ENCODE assay signal across 23 cellular contexts in genomic region chr3:56957520-56957919, GRCh38.
DNase-seq lines count a peak whose midpoint lies in the region; ATAC-seq and TF ChIP-seq lines count a peak whose summit lies in the region.
"Had no signal": no experiment of that assay in that cellular context is flagged by ENCODE, and none has a peak within 500 bp of the region (broad histone marks: within the 10 kb centered on the region; RNA-seq: fewer than 3 reads in every experiment).

No MANE protein-coding gene starts in this region.

- H3K4me1 ChIP-seq in HEK293 (ENCODE audit: control insufficient read depth, insufficient read depth, low read length), result no peaks in the 10 kb centered on the region
- H3K4me1 ChIP-seq: BE2C, BLaER1 had no signal

- no peaks in the 10 kb centered on the region for H3K27me3 Mint-ChIP-seq in activated CD8-positive, alpha-beta memory T cell treated with anti-CD3 and anti-CD28 coated beads, Interleukin-2, amount 10 ng/mL, durations not matched to agents 7 days and 5 days
- no peaks in the 10 kb centered on the region; the same call in 1 of the 2 replicates for H3K27me3 Mint-ChIP-seq in WTC11 (ENCODE audit: low read depth)
- H3K27me3 Mint-ChIP-seq: CD4-positive, CD25-positive, alpha-beta regulatory T cell; CD8-positive, alpha-beta memory T cell had no signal

- TF ChIP-seq CTCF in HEK293 (tag by site-specific recombination; IDR thresholded peaks at IDR 0.05) (no peak), WTC11 (IDR thresholded peaks at IDR 0.05) (no peak)

- H3K36me3 Mint-ChIP-seq in activated CD8-positive, alpha-beta memory T cell treated with anti-CD3 and anti-CD28 coated beads, Interleukin-2, amount 10 ng/mL, durations not matched to agents 7 days and 5 days, result no peaks in the 10 kb centered on the region
- H3K36me3 Mint-ChIP-seq in WTC11, result no peaks in the 10 kb centered on the region
- H3K36me3 Mint-ChIP-seq: CD14-positive monocyte; CD4-positive, alpha-beta memory T cell; CD4-positive, CD25-positive, alpha-beta regulatory T cell had no signal

- CTCF ChIA-PET in activated CD8-positive, alpha-beta memory T cell treated with anti-CD3 and anti-CD28 coated beads, Interleukin-2, amount 10 ng/mL, durations not matched to agents 7 days and 5 days (lab: Charles Lee), result interaction anchor here (0.8 kb wide), 1 partner anchor 23 kb away, joined by 3 read pairs; no protein-coding TSS in a partner anchor
- CTCF ChIA-PET in HEK293 (lab: Yijun Ruan, JAX), result interaction anchor here (0.7 kb wide), 1 partner anchor 20 kb away, joined by 3 read pairs; no protein-coding TSS in a partner anchor
- CTCF ChIA-PET in WTC11 (lab: Charles Lee), result interaction anchor here (1.5 kb wide), 1 partner anchor 30 kb away, joined by 3 read pairs; no protein-coding TSS in a partner anchor

- DNase-seq in activated CD8-positive, alpha-beta memory T cell treated with anti-CD3 and anti-CD28 coated beads for 24 hours, result peak; percentile 15
- no peak for DNase-seq in activated CD8-positive, alpha-beta memory T cell treated with anti-CD3 and anti-CD28 coated beads, Interleukin-2, amount 10 ng/mL, durations not matched to agents 7 days and 5 days
- DNase-seq in WTC11 (ENCODE audit: low spot score) (no peak), OCI-M2 (lab: John Stamatoyannopoulos, UW; ENCODE audit: unreplicated experiment) (no peak)
- DNase-seq: 8988T; ACHN; BE2C; C1 segment of cervical spinal cord; CD4-positive, alpha-beta memory T cell; CD4-positive, CD25-positive, alpha-beta regulatory T cell; CD8-positive, alpha-beta memory T cell; COR-L47; DMS 273 treated with DMSO at 0.1 percent for 48 hours; DMS153; DMS53; DMS79; DND-41; EL; GDM1 had no signal

- POLR2A ChIA-PET in HEK293 (lab: Yijun Ruan, JAX) (no interaction called here), WTC11 (lab: Charles Lee) (no interaction called here)

- no peaks in the 10 kb centered on the region for H3K9me3 Mint-ChIP-seq in activated CD8-positive, alpha-beta memory T cell treated with anti-CD3 and anti-CD28 coated beads, Interleukin-2, amount 10 ng/mL, durations not matched to agents 7 days and 5 days (ENCODE audit: low read depth)
- no peaks in the 10 kb centered on the region for H3K9me3 Mint-ChIP-seq in WTC11
- H3K9me3 Mint-ChIP-seq: CD14-positive monocyte; CD4-positive, CD25-positive, alpha-beta regulatory T cell; CD8-positive, alpha-beta memory T cell had no signal

- no peak overlapping the region for H3K4me3 ChIP-seq in HEK293 (ENCODE audit: low read depth, low read length)
- H3K4me3 ChIP-seq: BLaER1, GM12878 had no signal

- no peaks in the 10 kb centered on the region for H3K36me3 ChIP-seq in HEK293 (ENCODE audit: control insufficient read depth in 2 of 2, insufficient read depth in 1 of 2, low read length in 2 of 2)
- H3K36me3 ChIP-seq: BE2C, BLaER1 had no signal

- H3K27ac Mint-ChIP-seq in activated CD8-positive, alpha-beta memory T cell treated with anti-CD3 and anti-CD28 coated beads, Interleukin-2, amount 10 ng/mL, durations not matched to agents 7 days and 5 days, result no peak overlapping the region
- H3K27ac Mint-ChIP-seq in WTC11, result 0 out of 2 replicates have a peak overlapping the region, but pooled peaks have one; percentile 54
- H3K27ac Mint-ChIP-seq: CD14-positive monocyte; CD4-positive, alpha-beta memory T cell; CD8-positive, alpha-beta memory T cell had no signal

- H3K9me3 ChIP-seq in HEK293 (ENCODE audit: control insufficient read depth, insufficient read depth, low read depth, low read length), result no peaks in the 10 kb centered on the region
- H3K9me3 ChIP-seq: BE2C, BLaER1 had no signal

- no peak for ATAC-seq in activated CD8-positive, alpha-beta memory T cell treated with anti-CD3 and anti-CD28 coated beads, Interleukin-2, amount 10 ng/mL, durations not matched to agents 7 days and 5 days
- ATAC-seq in WTC11, result no peak
- ATAC-seq: GM12878 had no signal

- peaks cover 9% of the 10 kb centered on the region for H3K4me1 Mint-ChIP-seq in activated CD8-positive, alpha-beta memory T cell treated with anti-CD3 and anti-CD28 coated beads, Interleukin-2, amount 10 ng/mL, durations not matched to agents 7 days and 5 days
- peaks cover 8% of the 10 kb centered on the region for H3K4me1 Mint-ChIP-seq in WTC11
- H3K4me1 Mint-ChIP-seq: CD14-positive monocyte had no signal

- no peak overlapping the region for H3K4me3 Mint-ChIP-seq in activated CD8-positive, alpha-beta memory T cell treated with anti-CD3 and anti-CD28 coated beads, Interleukin-2, amount 10 ng/mL, durations not matched to agents 7 days and 5 days
- no peak overlapping the region for H3K4me3 Mint-ChIP-seq in WTC11
- H3K4me3 Mint-ChIP-seq: CD14-positive monocyte; CD4-positive, alpha-beta memory T cell; CD4-positive, CD25-positive, alpha-beta regulatory T cell; CD8-positive, alpha-beta memory T cell had no signal

- no peak overlapping the region for H3K27ac ChIP-seq in HEK293 (ENCODE audit: extremely low read depth, low read depth, low read length)
- H3K27ac ChIP-seq: BLaER1 had no signal

TF ChIP-seq in HEK293, 187 proteins besides CTCF, POLR2A, EP300 and RAD21:
- TF ChIP-seq GLIS1 (tag by site-specific recombination; IDR thresholded peaks at IDR 0.05) (no peak), OVOL3 (tag by site-specific recombination; IDR thresholded peaks at IDR 0.05) (no peak), ZNF416 (tag by site-specific recombination; IDR thresholded peaks at IDR 0.05) (no peak), EGR2 (tag by site-specific recombination; IDR thresholded peaks at IDR 0.05; ENCODE audit: low read depth) (peak; percentile 35; the same call in 1 of the 2 replicates), ZFHX2 (tag by site-specific recombination; conservative IDR thresholded peaks at IDR 0.05) (peak; percentile 78), ZFP3 (tag by site-specific recombination; IDR thresholded peaks at IDR 0.05; ENCODE audit: low read depth) (peak; percentile 52; the same call in 1 of the 2 replicates)

TF ChIP-seq in WTC11, 78 proteins besides CTCF, POLR2A, EP300 and RAD21 (continues in another document):
- no peak for TF ChIP-seq JUN (CRISPR knock-in tag; IDR thresholded peaks at IDR 0.05)
- TF ChIP-seq E2F5 (CRISPR knock-in tag; IDR thresholded peaks at IDR 0.05), result no peak
- no peak for TF ChIP-seq NFE2L1 (CRISPR knock-in tag; IDR thresholded peaks at IDR 0.05)
- TF ChIP-seq AFF4 (CRISPR knock-in tag; IDR thresholded peaks at IDR 0.05; ENCODE audit: borderline replicate concordance), result no peak
- no peak for TF ChIP-seq SMAD3 (CRISPR knock-in tag; IDR thresholded peaks at IDR 0.05; ENCODE audit: borderline replicate concordance)
- TF ChIP-seq MXD4 (CRISPR knock-in tag; IDR thresholded peaks at IDR 0.05; ENCODE audit: borderline replicate concordance), result no peak
- no peak for TF ChIP-seq ZNF263 (CRISPR knock-in tag; IDR thresholded peaks at IDR 0.05; ENCODE audit: low read depth)
- no peak for TF ChIP-seq ZMAT4 (CRISPR knock-in tag; IDR thresholded peaks at IDR 0.05)
- TF ChIP-seq NFYB (CRISPR knock-in tag; conservative IDR thresholded peaks at IDR 0.05; ENCODE audit: low read depth), result no peak
